Comparison of ENCODE assay signal across 1 cellular context in the genomic region with DNA sequence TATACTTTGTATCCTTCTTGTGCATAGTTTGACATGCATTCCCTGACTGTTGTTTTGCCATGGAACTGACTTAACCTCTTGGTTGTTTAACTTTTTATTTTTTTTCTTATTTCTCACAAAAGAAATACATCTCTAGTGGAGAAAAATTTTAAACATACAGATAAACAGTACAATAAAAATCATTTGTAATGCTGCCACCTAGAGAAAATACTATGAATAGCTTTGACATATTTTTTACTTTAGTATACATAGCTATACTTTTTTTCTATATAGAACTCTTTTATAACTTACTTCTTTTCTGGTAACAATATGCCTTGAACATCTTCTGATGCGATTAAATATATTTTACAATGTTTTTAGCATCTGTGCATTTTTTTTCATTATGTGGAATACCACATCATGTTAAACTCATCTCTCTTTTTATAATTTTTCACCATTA.
TF ChIP-seq lines count a peak whose summit lies in the region.

No MANE protein-coding gene starts in this region.

TF ChIP-seq in GM23338, 12 proteins besides CTCF, POLR2A, EP300 and RAD21 (continued from another document):
- TF ChIP-seq, protein P1, sequence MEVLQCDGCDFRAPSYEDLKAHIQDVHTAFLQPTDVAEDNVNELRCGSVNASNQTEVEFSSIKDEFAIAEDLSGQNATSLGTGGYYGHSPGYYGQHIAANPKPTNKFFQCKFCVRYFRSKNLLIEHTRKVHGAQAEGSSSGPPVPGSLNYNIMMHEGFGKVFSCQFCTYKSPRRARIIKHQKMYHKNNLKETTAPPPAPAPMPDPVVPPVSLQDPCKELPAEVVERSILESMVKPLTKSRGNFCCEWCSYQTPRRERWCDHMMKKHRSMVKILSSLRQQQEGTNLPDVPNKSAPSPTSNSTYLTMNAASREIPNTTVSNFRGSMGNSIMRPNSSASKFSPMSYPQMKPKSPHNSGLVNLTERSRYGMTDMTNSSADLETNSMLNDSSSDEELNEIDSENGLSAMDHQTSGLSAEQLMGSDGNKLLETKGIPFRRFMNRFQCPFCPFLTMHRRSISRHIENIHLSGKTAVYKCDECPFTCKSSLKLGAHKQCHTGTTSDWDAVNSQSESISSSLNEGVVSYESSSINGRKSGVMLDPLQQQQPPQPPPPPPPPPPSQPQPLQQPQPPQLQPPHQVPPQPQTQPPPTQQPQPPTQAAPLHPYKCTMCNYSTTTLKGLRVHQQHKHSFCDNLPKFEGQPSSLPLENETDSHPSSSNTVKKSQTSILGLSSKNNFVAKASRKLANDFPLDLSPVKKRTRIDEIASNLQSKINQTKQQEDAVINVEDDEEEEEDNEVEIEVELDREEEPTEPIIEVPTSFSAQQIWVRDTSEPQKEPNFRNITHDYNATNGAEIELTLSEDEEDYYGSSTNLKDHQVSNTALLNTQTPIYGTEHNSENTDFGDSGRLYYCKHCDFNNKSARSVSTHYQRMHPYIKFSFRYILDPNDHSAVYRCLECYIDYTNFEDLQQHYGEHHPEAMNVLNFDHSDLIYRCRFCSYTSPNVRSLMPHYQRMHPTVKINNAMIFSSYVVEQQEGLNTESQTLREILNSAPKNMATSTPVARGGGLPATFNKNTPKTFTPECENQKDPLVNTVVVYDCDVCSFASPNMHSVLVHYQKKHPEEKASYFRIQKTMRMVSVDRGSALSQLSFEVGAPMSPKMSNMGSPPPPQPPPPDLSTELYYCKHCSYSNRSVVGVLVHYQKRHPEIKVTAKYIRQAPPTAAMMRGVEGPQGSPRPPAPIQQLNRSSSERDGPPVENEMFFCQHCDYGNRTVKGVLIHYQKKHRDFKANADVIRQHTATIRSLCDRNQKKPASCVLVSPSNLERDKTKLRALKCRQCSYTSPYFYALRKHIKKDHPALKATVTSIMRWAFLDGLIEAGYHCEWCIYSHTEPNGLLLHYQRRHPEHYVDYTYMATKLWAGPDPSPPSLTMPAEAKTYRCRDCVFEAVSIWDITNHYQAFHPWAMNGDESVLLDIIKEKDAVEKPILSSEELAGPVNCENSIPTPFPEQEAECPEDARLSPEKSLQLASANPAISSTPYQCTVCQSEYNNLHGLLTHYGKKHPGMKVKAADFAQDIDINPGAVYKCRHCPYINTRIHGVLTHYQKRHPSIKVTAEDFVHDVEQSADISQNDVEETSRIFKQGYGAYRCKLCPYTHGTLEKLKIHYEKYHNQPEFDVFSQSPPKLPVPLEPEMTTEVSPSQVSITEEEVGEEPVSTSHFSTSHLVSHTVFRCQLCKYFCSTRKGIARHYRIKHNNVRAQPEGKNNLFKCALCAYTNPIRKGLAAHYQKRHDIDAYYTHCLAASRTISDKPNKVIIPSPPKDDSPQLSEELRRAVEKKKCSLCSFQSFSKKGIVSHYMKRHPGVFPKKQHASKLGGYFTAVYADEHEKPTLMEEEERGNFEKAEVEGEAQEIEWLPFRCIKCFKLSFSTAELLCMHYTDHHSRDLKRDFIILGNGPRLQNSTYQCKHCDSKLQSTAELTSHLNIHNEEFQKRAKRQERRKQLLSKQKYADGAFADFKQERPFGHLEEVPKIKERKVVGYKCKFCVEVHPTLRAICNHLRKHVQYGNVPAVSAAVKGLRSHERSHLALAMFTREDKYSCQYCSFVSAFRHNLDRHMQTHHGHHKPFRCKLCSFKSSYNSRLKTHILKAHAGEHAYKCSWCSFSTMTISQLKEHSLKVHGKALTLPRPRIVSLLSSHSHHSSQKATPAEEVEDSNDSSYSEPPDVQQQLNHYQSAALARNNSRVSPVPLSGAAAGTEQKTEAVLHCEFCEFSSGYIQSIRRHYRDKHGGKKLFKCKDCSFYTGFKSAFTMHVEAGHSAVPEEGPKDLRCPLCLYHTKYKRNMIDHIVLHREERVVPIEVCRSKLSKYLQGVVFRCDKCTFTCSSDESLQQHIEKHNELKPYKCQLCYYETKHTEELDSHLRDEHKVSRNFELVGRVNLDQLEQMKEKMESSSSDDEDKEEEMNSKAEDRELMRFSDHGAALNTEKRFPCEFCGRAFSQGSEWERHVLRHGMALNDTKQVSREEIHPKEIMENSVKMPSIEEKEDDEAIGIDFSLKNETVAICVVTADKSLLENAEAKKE (CRISPR knock-in tag; IDR thresholded peaks at IDR 0.05), result no peak
- TF ChIP-seq CREB1 (CRISPR knock-in tag; IDR thresholded peaks at IDR 0.05; ENCODE audit: low read depth) (no peak), POLR2AphosphoS5 (IDR thresholded peaks at IDR 0.05; ENCODE audit: low read depth) (no peak), EZH2phosphoT487 (IDR thresholded peaks at IDR 0.05; ENCODE audit: unreplicated experiment) (no peak)
- TF ChIP-seq, protein P2, sequence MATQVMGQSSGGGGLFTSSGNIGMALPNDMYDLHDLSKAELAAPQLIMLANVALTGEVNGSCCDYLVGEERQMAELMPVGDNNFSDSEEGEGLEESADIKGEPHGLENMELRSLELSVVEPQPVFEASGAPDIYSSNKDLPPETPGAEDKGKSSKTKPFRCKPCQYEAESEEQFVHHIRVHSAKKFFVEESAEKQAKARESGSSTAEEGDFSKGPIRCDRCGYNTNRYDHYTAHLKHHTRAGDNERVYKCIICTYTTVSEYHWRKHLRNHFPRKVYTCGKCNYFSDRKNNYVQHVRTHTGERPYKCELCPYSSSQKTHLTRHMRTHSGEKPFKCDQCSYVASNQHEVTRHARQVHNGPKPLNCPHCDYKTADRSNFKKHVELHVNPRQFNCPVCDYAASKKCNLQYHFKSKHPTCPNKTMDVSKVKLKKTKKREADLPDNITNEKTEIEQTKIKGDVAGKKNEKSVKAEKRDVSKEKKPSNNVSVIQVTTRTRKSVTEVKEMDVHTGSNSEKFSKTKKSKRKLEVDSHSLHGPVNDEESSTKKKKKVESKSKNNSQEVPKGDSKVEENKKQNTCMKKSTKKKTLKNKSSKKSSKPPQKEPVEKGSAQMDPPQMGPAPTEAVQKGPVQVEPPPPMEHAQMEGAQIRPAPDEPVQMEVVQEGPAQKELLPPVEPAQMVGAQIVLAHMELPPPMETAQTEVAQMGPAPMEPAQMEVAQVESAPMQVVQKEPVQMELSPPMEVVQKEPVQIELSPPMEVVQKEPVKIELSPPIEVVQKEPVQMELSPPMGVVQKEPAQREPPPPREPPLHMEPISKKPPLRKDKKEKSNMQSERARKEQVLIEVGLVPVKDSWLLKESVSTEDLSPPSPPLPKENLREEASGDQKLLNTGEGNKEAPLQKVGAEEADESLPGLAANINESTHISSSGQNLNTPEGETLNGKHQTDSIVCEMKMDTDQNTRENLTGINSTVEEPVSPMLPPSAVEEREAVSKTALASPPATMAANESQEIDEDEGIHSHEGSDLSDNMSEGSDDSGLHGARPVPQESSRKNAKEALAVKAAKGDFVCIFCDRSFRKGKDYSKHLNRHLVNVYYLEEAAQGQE (IDR thresholded peaks at IDR 0.05; ENCODE audit: unreplicated experiment), result no peak
